Comparison of ENCODE assay signal across 8 cellular contexts in the genomic region with DNA sequence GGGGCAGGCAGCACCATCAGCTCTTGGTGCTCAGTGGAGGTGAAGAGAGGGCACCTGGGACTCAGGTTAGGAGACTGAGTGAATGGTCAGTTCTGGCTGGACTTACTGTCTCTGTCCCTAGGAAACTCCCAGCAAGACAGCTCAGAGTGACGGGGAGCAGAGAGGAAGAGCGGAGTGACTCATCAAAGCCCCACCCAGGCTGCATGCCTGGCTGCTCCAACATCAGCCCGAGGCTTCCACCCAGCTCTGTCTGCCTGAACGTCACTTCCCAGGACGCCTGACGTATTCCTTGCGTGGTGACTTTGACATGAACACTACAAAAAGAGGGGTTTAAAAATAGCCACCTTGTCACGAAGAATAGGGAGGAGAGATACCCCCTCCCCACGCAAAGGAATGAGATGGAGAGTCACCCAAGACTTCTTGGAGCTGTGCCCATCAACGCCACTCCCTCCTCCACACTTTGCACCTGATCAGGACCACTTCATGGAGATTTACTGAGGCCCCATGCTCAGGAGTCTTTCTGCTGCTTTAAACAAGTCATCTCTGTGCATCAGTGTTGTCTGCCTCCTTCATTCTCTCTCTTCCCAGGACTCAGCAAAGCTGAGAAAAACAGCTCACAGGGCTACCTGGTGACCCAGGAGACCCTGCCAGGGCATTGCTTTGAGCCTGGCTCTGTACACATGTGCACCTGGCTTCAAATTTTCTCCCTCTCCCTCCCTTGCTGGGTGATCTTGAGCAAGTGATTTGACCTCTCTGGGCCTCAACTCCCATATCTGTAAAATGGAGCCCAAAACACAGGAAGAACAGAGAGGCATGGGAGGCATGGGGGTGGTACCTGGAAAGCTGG.
DNase-seq lines count a peak whose midpoint lies in the region; ATAC-seq, FAIRE-seq and TF ChIP-seq lines count a peak whose summit lies in the region.

No MANE protein-coding gene starts in this region.

- POLR2A ChIA-PET in GM12878 (lab: Charles Lee), result no interaction called here

- H3K27ac Mint-ChIP-seq in glutamatergic neuron (ENCODE audit: unreplicated experiment), result no peak overlapping the region
- H3K27ac Mint-ChIP-seq in activated CD4-positive, alpha-beta T cell treated with anti-CD3 and anti-CD28 coated beads, Interleukin-2, amount 10 ng/mL, durations not matched to agents 24 days and 14 days, result no peak overlapping the region

- TF ChIP-seq CTCF in GM12878 (IDR thresholded peaks at IDR 0.05 in 2 of 3, conservative IDR thresholded peaks at IDR 0.05 in 1 of 3; ENCODE audit: control insufficient read depth in 2 of 3, extremely low read depth in 1 of 3, insufficient read depth in 1 of 3, low read depth in 3 of 3, low read length in 3 of 3), result no peak
- no peak for TF ChIP-seq CTCF in thyroid gland (IDR thresholded peaks at IDR 0.05)
- TF ChIP-seq CTCF in glutamatergic neuron (IDR thresholded peaks at IDR 0.05; ENCODE audit: partially characterized antibody, unreplicated experiment), result no peak

- ATAC-seq in GM12878, result peak; percentile 24; the same call in 1 of the 3 replicates
- no peak for ATAC-seq in GM21515 (IDR thresholded peaks at IDR 0.05; ENCODE audit: unreplicated experiment)

- TF ChIP-seq POLR2A in GM12878 (IDR thresholded peaks at IDR 0.05; ENCODE audit: low read depth, low read length) (no peak), thyroid gland (IDR thresholded peaks at IDR 0.05) (peak in 1 of 2 donors; percentile 16)

- H3K4me3 Mint-ChIP-seq in glutamatergic neuron (ENCODE audit: unreplicated experiment), result no peak overlapping the region
- H3K4me3 Mint-ChIP-seq in activated CD4-positive, alpha-beta T cell treated with anti-CD3 and anti-CD28 coated beads, Interleukin-2, amount 10 ng/mL, durations not matched to agents 24 days and 14 days, result no peak overlapping the region

- H3K4me3 ChIP-seq in GM12878, result no peak overlapping the region
- H3K4me3 ChIP-seq in thyroid gland (replicated peaks in 1 of 3), result no peak overlapping the region

- no peak overlapping the region for H2AFZ ChIP-seq in GM12878 (ENCODE audit: control insufficient read depth, low read depth, low read length)

- no peaks in the 10 kb centered on the region; the same call in 2 of the 3 replicates for H3K9me3 ChIP-seq in GM12878 (replicated peaks; ENCODE audit: control insufficient read depth, insufficient read depth, low read length)
- no peaks in the 10 kb centered on the region for H3K9me3 ChIP-seq in thyroid gland

- no peak for TF ChIP-seq RAD21 in GM12878 (IDR thresholded peaks at IDR 0.05; ENCODE audit: insufficient read depth, low read depth, low read length)

- H4K20me1 ChIP-seq in GM12878 (ENCODE audit: control insufficient read depth, insufficient read depth), result no peaks in the 10 kb centered on the region

- H3K79me2 ChIP-seq in GM12878 (ENCODE audit: control insufficient read depth, insufficient read depth, low read length), result no peaks in the 10 kb centered on the region

- CTCF ChIA-PET in GM12878 (lab: Yijun Ruan, JAX), result no interaction called here

- DNase-seq in HS-5 (ENCODE audit: low read depth) (peak; percentile 88), GM12878 (ENCODE audit: low read depth, low spot score) (no peak), islet precursor cell (peak; percentile 95), thyroid gland (peak; percentile 17 to 28), glutamatergic neuron (no peak)
- no peak for DNase-seq in activated CD4-positive, alpha-beta T cell treated with anti-CD3 and anti-CD28 coated beads, Interleukin-2, amount 10 ng/mL, durations not matched to agents 24 days and 14 days
- DNase-seq in stimulated activated naive CD4-positive, alpha-beta T cell (lab: John Stamatoyannopoulos, UW), result no peak

- H3K27ac ChIP-seq in GM12878 (ENCODE audit: control insufficient read depth, insufficient read depth) (no peak overlapping the region), thyroid gland (peak overlapping the region in 2 of 3 donors; percentile 26 to 38)

- no peak overlapping the region for H3K9ac ChIP-seq in GM12878 (ENCODE audit: control insufficient read depth, insufficient read depth, low read length)

- H3K4me1 ChIP-seq in GM12878 (ENCODE audit: control insufficient read depth, insufficient read depth, low read length) (no peaks in the 10 kb centered on the region), thyroid gland (peaks cover 0 to 26% of the 10 kb centered on the region in 2 donors)

- H3K4me2 ChIP-seq in GM12878 (ENCODE audit: control insufficient read depth, insufficient read depth), result no peak overlapping the region

- H3K27me3 ChIP-seq in GM12878 (replicated peaks in 1 of 2; ENCODE audit: control insufficient read depth in 2 of 2, insufficient read depth in 2 of 2, low read length in 1 of 2) (no peaks in the 10 kb centered on the region), thyroid gland (no peaks in the 10 kb centered on the region)

- no peak for FAIRE-seq in GM12878 (lab: Jason Lieb, UNC)

- H3K36me3 ChIP-seq in GM12878 (ENCODE audit: control insufficient read depth in 2 of 2, insufficient read depth in 2 of 2, low read length in 1 of 2) (no peaks in the 10 kb centered on the region), thyroid gland (no peaks in the 10 kb centered on the region)

- TF ChIP-seq EP300 in GM12878 (IDR thresholded peaks at IDR 0.05; ENCODE audit: borderline replicate concordance in 1 of 2, control insufficient read depth in 1 of 2, low read depth in 2 of 2, low read length in 2 of 2), result no peak

- no peaks in the 10 kb centered on the region for H3K36me3 Mint-ChIP-seq in glutamatergic neuron (ENCODE audit: unreplicated experiment)
- no peaks in the 10 kb centered on the region for H3K36me3 Mint-ChIP-seq in activated CD4-positive, alpha-beta T cell treated with anti-CD3 and anti-CD28 coated beads, Interleukin-2, amount 10 ng/mL, durations not matched to agents 24 days and 14 days (ENCODE audit: low read depth)

- SMC1A ChIA-PET in GM12878 (lab: Charles Lee; ENCODE audit: uncharacterized antibody, unreplicated experiment), result no interaction called here

- no peaks in the 10 kb centered on the region for H3K4me1 Mint-ChIP-seq in glutamatergic neuron (ENCODE audit: low read depth, unreplicated experiment)
- H3K4me1 Mint-ChIP-seq in activated CD4-positive, alpha-beta T cell treated with anti-CD3 and anti-CD28 coated beads, Interleukin-2, amount 10 ng/mL, durations not matched to agents 24 days and 14 days, result no peaks in the 10 kb centered on the region

- WGBS in GM12878 (ENCODE audit: insufficient coverage, insufficient replicate concordance, low lambda C conversion rate, missing lambda C conversion rate), result 8% methylated on average over 10 of the region's 10 CpGs
- 23 to 27% methylated on average over 10 of the region's 10 CpGs for WGBS in thyroid gland, 2 donors

- in situ Hi-C loops in GM12878 (cut with MboI), result no loop called here

- peaks cover 1% of the 10 kb centered on the region for H3K9me3 Mint-ChIP-seq in glutamatergic neuron (ENCODE audit: unreplicated experiment)
- H3K9me3 Mint-ChIP-seq in activated CD4-positive, alpha-beta T cell treated with anti-CD3 and anti-CD28 coated beads, Interleukin-2, amount 10 ng/mL, durations not matched to agents 24 days and 14 days, result no peaks in the 10 kb centered on the region

- RAD21 ChIA-PET in GM12878 (lab: Charles Lee; ENCODE audit: unreplicated experiment), result no interaction called here

- H3K27me3 Mint-ChIP-seq in glutamatergic neuron (ENCODE audit: unreplicated experiment), result peaks cover 2% of the 10 kb centered on the region
- H3K27me3 Mint-ChIP-seq in activated CD4-positive, alpha-beta T cell treated with anti-CD3 and anti-CD28 coated beads, Interleukin-2, amount 10 ng/mL, durations not matched to agents 24 days and 14 days, result no peaks in the 10 kb centered on the region

- intact Hi-C loops in GM12878 (cut with micrococcal nuclease; ENCODE audit: unreplicated experiment), result no loop called here
- intact Hi-C loops in thyroid gland (cut with DNase I), result no loop called here
- intact Hi-C loops in activated CD4-positive, alpha-beta T cell treated with anti-CD3 and anti-CD28 coated beads, Interleukin-2, amount 10 ng/mL, durations not matched to agents 24 days and 14 days (cut with micrococcal nuclease), result no loop called here

- no TSS peak for BruUV-seq in GM12878 (replicated peaks; lab: Mats Ljungman, UMichigan)

TF ChIP-seq in GM12878, 131 proteins besides CTCF, POLR2A, EP300 and RAD21 (continues in another document):
- TF ChIP-seq, protein P1, sequence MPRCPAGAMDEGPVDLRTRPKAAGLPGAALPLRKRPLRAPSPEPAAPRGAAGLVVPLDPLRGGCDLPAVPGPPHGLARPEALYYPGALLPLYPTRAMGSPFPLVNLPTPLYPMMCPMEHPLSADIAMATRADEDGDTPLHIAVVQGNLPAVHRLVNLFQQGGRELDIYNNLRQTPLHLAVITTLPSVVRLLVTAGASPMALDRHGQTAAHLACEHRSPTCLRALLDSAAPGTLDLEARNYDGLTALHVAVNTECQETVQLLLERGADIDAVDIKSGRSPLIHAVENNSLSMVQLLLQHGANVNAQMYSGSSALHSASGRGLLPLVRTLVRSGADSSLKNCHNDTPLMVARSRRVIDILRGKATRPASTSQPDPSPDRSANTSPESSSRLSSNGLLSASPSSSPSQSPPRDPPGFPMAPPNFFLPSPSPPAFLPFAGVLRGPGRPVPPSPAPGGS (IDR thresholded peaks at IDR 0.05; ENCODE audit: borderline replicate concordance, insufficient read depth, low read depth, low read length, poor library complexity, severe bottlenecking), result no peak
- TF ChIP-seq POU2F2 (IDR thresholded peaks at IDR 0.05; ENCODE audit: borderline replicate concordance, low read depth, low read length) (no peak), NFIC (IDR thresholded peaks at IDR 0.05; ENCODE audit: low read depth, low read length) (no peak), SRF (IDR thresholded peaks at IDR 0.05; ENCODE audit: low read depth in 2 of 2, low read length in 2 of 2) (no peak), NRF1 (conservative IDR thresholded peaks at IDR 0.05; ENCODE audit: low read depth, low read length) (no peak), ZZZ3 (IDR thresholded peaks at IDR 0.05; ENCODE audit: control insufficient read depth, insufficient read length, low read depth) (no peak), CEBPB (IDR thresholded peaks at IDR 0.05; ENCODE audit: borderline replicate concordance in 1 of 2, low read depth in 2 of 2, low read length in 2 of 2) (no peak), TCF12 (IDR thresholded peaks at IDR 0.05; ENCODE audit: low read depth, low read length) (no peak), SMAD1 (IDR thresholded peaks at IDR 0.05; ENCODE audit: low read depth, partially characterized antibody) (no peak), TCF7 (IDR thresholded peaks at IDR 0.05; ENCODE audit: borderline replicate concordance) (no peak)
- TF ChIP-seq, protein P2, sequence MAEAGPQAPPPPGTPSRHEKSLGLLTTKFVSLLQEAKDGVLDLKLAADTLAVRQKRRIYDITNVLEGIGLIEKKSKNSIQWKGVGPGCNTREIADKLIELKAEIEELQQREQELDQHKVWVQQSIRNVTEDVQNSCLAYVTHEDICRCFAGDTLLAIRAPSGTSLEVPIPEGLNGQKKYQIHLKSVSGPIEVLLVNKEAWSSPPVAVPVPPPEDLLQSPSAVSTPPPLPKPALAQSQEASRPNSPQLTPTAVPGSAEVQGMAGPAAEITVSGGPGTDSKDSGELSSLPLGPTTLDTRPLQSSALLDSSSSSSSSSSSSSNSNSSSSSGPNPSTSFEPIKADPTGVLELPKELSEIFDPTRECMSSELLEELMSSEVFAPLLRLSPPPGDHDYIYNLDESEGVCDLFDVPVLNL (IDR thresholded peaks at IDR 0.05; ENCODE audit: low read depth, low read length), result no peak

Comparison
In these comparisons a context has a peak if more than half of its experiments do, and no peak if none do; other contexts are left out.
1. DNase-seq: peak in HS-5 (single experiment), islet precursor cell (single experiment) and thyroid gland (2 of 2); none in GM12878 (single experiment), glutamatergic neuron (single experiment), activated CD4-positive, alpha-beta T cell treated with anti-CD3 and anti-CD28 coated beads, Interleukin-2, amount 10 ng/mL, durations not matched to agents 24 days and 14 days (single experiment) and stimulated activated naive CD4-positive, alpha-beta T cell (0 of 6).